In the genomic region with DNA sequence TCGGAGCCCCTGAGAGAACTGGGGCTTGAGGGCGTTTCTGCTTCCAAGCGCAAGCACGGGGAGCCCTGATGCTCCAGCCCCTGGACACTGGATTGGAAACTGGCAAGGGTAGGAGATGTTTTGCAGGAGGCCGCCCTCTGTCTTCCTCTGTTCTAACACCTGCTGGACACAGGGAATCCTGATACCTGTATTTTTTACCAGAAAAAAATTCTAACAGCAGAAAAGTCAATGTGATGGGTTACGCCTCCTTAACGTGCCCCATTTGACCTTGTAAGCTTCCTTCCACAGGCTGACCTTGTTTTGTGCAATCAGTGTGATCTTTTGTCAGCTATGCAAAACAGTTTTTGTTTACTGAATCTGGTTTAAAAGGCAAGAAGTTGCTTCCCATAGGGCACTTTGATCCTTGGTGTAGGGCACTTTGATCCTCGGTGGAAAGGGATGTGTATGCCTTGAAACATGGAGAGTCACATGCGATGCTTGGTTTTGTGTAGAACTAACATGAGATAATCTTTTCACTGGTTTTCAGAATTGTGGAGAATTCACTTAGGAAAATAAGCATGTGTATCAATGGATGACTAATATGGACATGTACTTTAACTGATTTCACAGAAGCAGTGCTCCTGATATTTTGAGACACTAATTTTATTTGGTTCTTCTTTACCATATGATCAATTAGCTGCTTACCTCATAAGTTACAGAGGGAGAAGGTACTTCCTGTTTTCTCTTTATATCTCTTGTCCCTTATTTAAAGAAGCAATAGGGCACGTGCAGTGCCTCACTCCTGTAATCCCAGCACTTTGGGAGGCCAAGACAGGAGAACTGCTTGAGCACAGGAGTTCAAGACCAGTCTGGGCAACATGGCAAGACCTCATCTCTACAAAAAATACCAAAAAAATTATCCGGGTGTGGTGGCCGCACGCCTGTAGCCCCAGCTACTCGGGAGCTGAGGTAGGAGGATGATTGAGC, we compare ENCODE assay signal across 10 cellular contexts. TPM values are rescaled to one million over a fixed set of nuclear protein-coding genes. Genes with fewer than 3 reads are reported as not detected.
DNase-seq lines count a peak whose midpoint lies in the region; ATAC-seq, FAIRE-seq and TF ChIP-seq lines count a peak whose summit lies in the region.
"Had no signal": no experiment of that assay in that cellular context is flagged by ENCODE, and none has a peak within 500 bp of the region (broad histone marks: within the 10 kb centered on the region; RNA-seq: fewer than 3 reads in every experiment).

No MANE protein-coding gene starts in this region.

- TF ChIP-seq CTCF in bronchial epithelial cell (IDR thresholded peaks at IDR 0.05; ENCODE audit: insufficient read depth, low read length, severe bottlenecking) (no peak), right lobe of liver (IDR thresholded peaks at IDR 0.05) (no peak), uterus (IDR thresholded peaks at IDR 0.05) (peak in 2 of 4 experiments; percentile 11 to 17)

- H3K4me1 ChIP-seq in right lobe of liver: peaks cover 0 to 5% (median 0%) of the 10 kb centered on the region in 4 donors
- H3K4me1 ChIP-seq in uterus: no peaks in the 10 kb centered on the region

- H3K27me3 ChIP-seq in bronchial epithelial cell (ENCODE audit: control insufficient read depth, insufficient read depth, low read length): no peaks in the 10 kb centered on the region
- no peaks in the 10 kb centered on the region for H3K27me3 ChIP-seq in right lobe of liver
- H3K27me3 ChIP-seq in uterus: no peaks in the 10 kb centered on the region
- H3K27me3 ChIP-seq: BLaER1 treated with 17β-estradiol and CSF1 and Interleukin-3, amounts not matched to agents 10 nM and 100 nM had no signal

- H3K4me3 ChIP-seq in bronchial epithelial cell (ENCODE audit: low read depth, low read length) (peak overlapping the region; percentile 39), right lobe of liver (peak overlapping the region; percentile 34 to 49 (median 35)), uterus (peak overlapping the region; percentile 39 to 56)
- H3K4me3 ChIP-seq: BLaER1 treated with 17β-estradiol and CSF1 and Interleukin-3, amounts not matched to agents 10 nM and 100 nM had no signal

- no peaks in the 10 kb centered on the region for H3K9me3 ChIP-seq in right lobe of liver
- no peaks in the 10 kb centered on the region for H3K9me3 ChIP-seq in uterus

- intact Hi-C loops in right lobe of liver (cut with DNase I) (loop anchor here (5.0 kb wide), 1 partner anchor 446 kb away; no protein-coding TSS in a partner anchor), uterus (cut with DNase I; ENCODE audit: low total_unique reads) (no loop called here)

- 41% methylated on average over 12 of the region's 14 CpGs for WGBS in right lobe of liver (ENCODE audit: insufficient coverage, low coverage, low lambda C conversion rate, missing lambda C conversion rate)

- ATAC-seq in right lobe of liver: peak; percentile 17 to 52 (median 32)
- no peak for ATAC-seq in activated CD4-positive, CD25-positive, alpha-beta regulatory T cell treated with anti-CD3 and anti-CD28 coated beads, Interleukin-2, amount 50 U/mL, for 24 hours
- ATAC-seq in HG03565 (IDR thresholded peaks at IDR 0.05; ENCODE audit: unreplicated experiment): no peak

- H3K36me3 ChIP-seq in bronchial epithelial cell (ENCODE audit: control insufficient read depth, insufficient read depth, low read length): no peaks in the 10 kb centered on the region
- H3K36me3 ChIP-seq in right lobe of liver: no peaks in the 10 kb centered on the region
- no peaks in the 10 kb centered on the region for H3K36me3 ChIP-seq in uterus
- H3K36me3 ChIP-seq: BLaER1 treated with 17β-estradiol and CSF1 and Interleukin-3, amounts not matched to agents 10 nM and 100 nM had no signal

- H3K27ac ChIP-seq in right lobe of liver (no peak overlapping the region), uterus (peak overlapping the region; percentile 60 to 75)
- H3K27ac ChIP-seq: BLaER1 treated with 17β-estradiol and CSF1 and Interleukin-3, amounts not matched to agents 10 nM and 100 nM had no signal

- peak; percentile 38 for DNase-seq in NOMO-1 treated with DMSO at 0.1 percent for 48 hours (lab: John Stamatoyannopoulos, UW; ENCODE audit: unreplicated experiment)
- no peak for DNase-seq in NOMO-1 treated with dmso at 0.1 percent for 144 hours (lab: John Stamatoyannopoulos, UW; ENCODE audit: unreplicated experiment)
- DNase-seq in bronchial epithelial cell (ENCODE audit: low read depth): no peak
- DNase-seq in right lobe of liver: no peak
- DNase-seq in uterus: peak in 1 of 2 donors; percentile 30
- DNase-seq in SK-N-DZ (ENCODE audit: low spot score): no peak

- no peak for FAIRE-seq in bronchial epithelial cell (lab: Jason Lieb, UNC)
- FAIRE-seq: H54 had no signal

- no peak for TF ChIP-seq POLR2A in right lobe of liver (IDR thresholded peaks at IDR 0.05)
- no peak for TF ChIP-seq POLR2A in uterus (IDR thresholded peaks at IDR 0.05)

RNA-seq across cellular contexts. Expression of a gene that starts 59.9 kb away (rescaled TPM):
- total RNA-seq in bronchial epithelial cell: 41.3 and 47.0 TPM in 2 replicates
- total RNA-seq in right lobe of liver: 10 to 100 TPM in 4 of 6 experiments, 1 to 10 TPM in 2; 9.4 to 20.5 (median 13.1) TPM
- 10 to 100 TPM; 24.1 to 82.9 (median 46.6) TPM for total RNA-seq in uterus
- polyA plus RNA-seq in SK-N-DZ (2014; cell fraction: cytosol; rRNA removed): 18.9 and 22.3 TPM in 2 replicates
- polyA plus RNA-seq in SK-N-DZ (2014; cell fraction: nucleus; rRNA removed): 43.6 and 47.6 TPM in 2 replicates

Comparison
In these comparisons a context has a peak if more than half of its experiments do, and no peak if none do; other contexts are left out.
1. ATAC-seq: peak in right lobe of liver (4 of 4); none in activated CD4-positive, CD25-positive, alpha-beta regulatory T cell treated with anti-CD3 and anti-CD28 coated beads, Interleukin-2, amount 50 U/mL, for 24 hours (0 of 2) and HG03565 (single experiment).
2. H3K27ac ChIP-seq: peak in uterus (2 of 2); none in right lobe of liver (0 of 3).
3. Peak in every context shown above with its lines, with median percentiles within 50 percentile points of each other: H3K4me3 ChIP-seq.